In the genomic region with DNA sequence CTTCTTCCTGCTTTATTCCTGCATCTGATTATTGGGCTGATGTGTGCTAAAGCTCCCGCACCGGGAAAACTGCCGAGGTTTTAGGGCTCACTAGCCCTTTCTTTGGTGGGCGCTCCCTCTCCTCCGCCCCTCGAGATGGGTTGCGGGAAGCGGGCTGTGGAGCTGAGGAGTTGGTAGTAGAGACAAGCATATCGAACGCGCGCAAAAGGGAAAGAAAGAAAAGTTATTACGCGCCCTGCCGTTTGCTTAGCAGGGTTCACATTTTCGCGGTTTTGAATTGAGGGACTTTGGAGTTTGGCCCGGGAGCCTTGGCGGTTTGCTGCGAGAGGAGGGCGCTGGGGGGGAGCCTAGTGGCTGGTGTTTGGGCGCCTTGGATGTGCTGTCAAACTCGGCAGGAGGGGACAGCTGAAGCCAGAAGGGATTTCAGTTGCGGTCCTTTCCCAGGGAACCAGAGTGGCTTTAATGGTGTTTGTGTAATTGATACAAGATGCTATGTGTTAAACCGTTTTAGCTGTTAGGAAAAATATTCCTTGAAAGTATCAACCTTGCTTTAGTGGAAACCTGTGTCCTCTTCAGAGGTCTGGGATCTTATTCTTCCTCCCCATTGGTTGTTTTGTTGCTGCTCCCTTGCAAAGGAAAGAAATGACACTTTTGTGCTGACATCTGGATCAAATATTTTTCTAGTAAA, we compare ENCODE assay signal across 8 cellular contexts. TPM values are rescaled to one million over a fixed set of nuclear protein-coding genes. Genes with fewer than 3 reads are reported as not detected.
DNase-seq lines count a peak whose midpoint lies in the region; ATAC-seq and TF ChIP-seq lines count a peak whose summit lies in the region.

No MANE protein-coding gene starts in this region.

- no peak overlapping the region for H3K27ac Mint-ChIP-seq in activated CD4-positive, alpha-beta T cell treated with anti-CD3 and anti-CD28 coated beads, Interleukin-2, amount 10 ng/mL, durations not matched to agents 7 days and 5 days

- H3K4me3 ChIP-seq in dorsolateral prefrontal cortex = peak overlapping the region; percentile 63 to 98 (median 91)
- peak overlapping the region; percentile 95 for H3K4me3 ChIP-seq in lower lobe of right lung

- DNase-seq in activated CD4-positive, alpha-beta T cell treated with anti-CD3 and anti-CD28 coated beads, Interleukin-2, amount 10 ng/mL, durations not matched to agents 7 days and 5 days = no peak
- DNase-seq in activated CD4-positive, alpha-beta T cell treated with anti-CD3 and anti-CD28 coated beads for 4 hours = no peak
- DNase-seq in RPMI7951 (ENCODE audit: low read depth) (peak; percentile 64), dorsolateral prefrontal cortex (peak; percentile 32 to 80 (median 69)), lower lobe of right lung (no peak), superior temporal gyrus (ENCODE audit: extremely low spot score) (peak; percentile 82), NCI-H187 (lab: John Stamatoyannopoulos, UW) (no peak)

- H3K4me1 ChIP-seq in lower lobe of right lung = peaks cover 16% of the 10 kb centered on the region

- peak overlapping the region in 45 of 59 donors; percentile 92 to 99 (median 98) for H3K27ac ChIP-seq in dorsolateral prefrontal cortex
- H3K27ac ChIP-seq in lower lobe of right lung = peak overlapping the region; percentile 90

- POLR2A ChIA-PET in activated CD4-positive, alpha-beta T cell treated with anti-CD3 and anti-CD28 coated beads, Interleukin-2, amount 10 ng/mL, durations not matched to agents 7 days and 5 days (lab: Charles Lee) = no interaction called here

- H3K4me1 Mint-ChIP-seq in activated CD4-positive, alpha-beta T cell treated with anti-CD3 and anti-CD28 coated beads, Interleukin-2, amount 10 ng/mL, durations not matched to agents 7 days and 5 days = peaks cover 11% of the 10 kb centered on the region

- H3K27me3 Mint-ChIP-seq in activated CD4-positive, alpha-beta T cell treated with anti-CD3 and anti-CD28 coated beads, Interleukin-2, amount 10 ng/mL, durations not matched to agents 7 days and 5 days = peaks cover 54% of the 10 kb centered on the region

- TF ChIP-seq CTCF in dorsolateral prefrontal cortex (IDR thresholded peaks at IDR 0.05 in 54 of 56, conservative IDR thresholded peaks at IDR 0.05 in 2 of 56; ENCODE audit: low read depth in 1 of 56, partially characterized antibody in 56 of 56) (peak in 27 of 56 donors; percentile 6 to 29 (median 21)), lower lobe of right lung (IDR thresholded peaks at IDR 0.05) (no peak)

- CTCF ChIA-PET in activated CD4-positive, alpha-beta T cell treated with anti-CD3 and anti-CD28 coated beads, Interleukin-2, amount 10 ng/mL, durations not matched to agents 7 days and 5 days (lab: Charles Lee) = interaction anchor here (1.0 kb wide), 1 partner anchor 13 kb away, joined by 3 read pairs; no protein-coding TSS in a partner anchor

- no peaks in the 10 kb centered on the region for H3K36me3 ChIP-seq in lower lobe of right lung

- no peaks in the 10 kb centered on the region for H3K9me3 Mint-ChIP-seq in activated CD4-positive, alpha-beta T cell treated with anti-CD3 and anti-CD28 coated beads, Interleukin-2, amount 10 ng/mL, durations not matched to agents 7 days and 5 days

- H3K27me3 ChIP-seq in dorsolateral prefrontal cortex (no peaks in the 10 kb centered on the region), lower lobe of right lung (ENCODE audit: low read depth) (no peaks in the 10 kb centered on the region)

- H3K9me3 ChIP-seq in lower lobe of right lung = no peaks in the 10 kb centered on the region

- ATAC-seq in lower lobe of right lung (peak in 1 of 2 donors; percentile 15), HG02623 (IDR thresholded peaks at IDR 0.05; ENCODE audit: unreplicated experiment) (no peak)

- intact Hi-C loops in dorsolateral prefrontal cortex (cut with DNase I) = loop anchor here (2.0 to 10.0 kb wide), 9 partner anchors 39 to 175 kb away; a partner anchor contains a TSS
- intact Hi-C loops in lower lobe of right lung (cut with DNase I) = no loop called here

- H3K36me3 Mint-ChIP-seq in activated CD4-positive, alpha-beta T cell treated with anti-CD3 and anti-CD28 coated beads, Interleukin-2, amount 10 ng/mL, durations not matched to agents 7 days and 5 days (ENCODE audit: low read depth) = no peaks in the 10 kb centered on the region

- peak overlapping the region; percentile 83 for H3K4me3 Mint-ChIP-seq in activated CD4-positive, alpha-beta T cell treated with anti-CD3 and anti-CD28 coated beads, Interleukin-2, amount 10 ng/mL, durations not matched to agents 7 days and 5 days

RNA-seq across cellular contexts. Expression of a gene that starts 1.1 kb away (rescaled TPM):
- total RNA-seq in activated CD4-positive, alpha-beta T cell treated with anti-CD3 and anti-CD28 coated beads, Interleukin-2, amount 10 ng/mL, durations not matched to agents 7 days and 5 days = under 1 TPM; 0.60 to 0.75 TPM
- total RNA-seq in RPMI7951 (2014; rRNA removed; shearing (Covaris generic)) = 6.2 and 11.5 TPM in 2 replicates
- total RNA-seq in dorsolateral prefrontal cortex = 100 to 1,000 TPM in 85 of 120 experiments, 10 to 100 TPM in 35; 58.5 to 257 (median 116) TPM
- total RNA-seq in lower lobe of right lung = 63.3 TPM

Comparison
In these comparisons a context has a peak if more than half of its experiments do, and no peak if none do; other contexts are left out.
1. DNase-seq: peak in RPMI7951 (single experiment), dorsolateral prefrontal cortex (10 of 10) and superior temporal gyrus (single experiment); none in activated CD4-positive, alpha-beta T cell treated with anti-CD3 and anti-CD28 coated beads, Interleukin-2, amount 10 ng/mL, durations not matched to agents 7 days and 5 days (single experiment), activated CD4-positive, alpha-beta T cell treated with anti-CD3 and anti-CD28 coated beads for 4 hours (0 of 2), lower lobe of right lung (single experiment) and NCI-H187 (0 of 2).